In the genomic region with DNA sequence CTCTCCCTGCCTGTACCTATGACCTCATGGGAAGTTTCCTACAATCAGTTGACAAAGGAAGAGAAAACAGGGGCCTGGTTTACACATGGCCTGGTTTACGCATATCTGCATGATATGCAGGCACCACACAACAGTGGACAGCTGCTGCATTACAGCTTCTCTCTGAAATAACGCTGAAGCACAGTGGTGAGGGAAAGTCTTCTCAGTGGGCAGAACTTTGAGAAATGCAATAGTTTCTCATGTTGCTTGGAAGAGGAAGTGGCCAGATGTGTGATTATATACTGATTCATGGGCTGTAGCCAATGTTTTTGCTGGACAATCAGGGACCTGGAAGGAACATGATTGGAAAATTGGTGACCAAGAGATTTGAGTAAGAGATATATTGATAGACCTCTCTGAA, we compare ENCODE assay signal across 24 cellular contexts.
DNase-seq lines count a peak whose midpoint lies in the region; ATAC-seq and TF ChIP-seq lines count a peak whose summit lies in the region.
"Had no signal": no experiment of that assay in that cellular context is flagged by ENCODE, and none has a peak within 500 bp of the region (broad histone marks: within the 10 kb centered on the region; RNA-seq: fewer than 3 reads in every experiment).

No MANE protein-coding gene starts in this region.

- no peak overlapping the region for H3K23ac ChIP-seq in H9 (ENCODE audit: insufficient read length, low read depth, low read length)

- H3K4me1 Mint-ChIP-seq in H9, result no peaks in the 10 kb centered on the region
- H3K4me1 Mint-ChIP-seq: CD4-positive, alpha-beta memory T cell; IgD-negative memory B cell had no signal

- H3K79me2 ChIP-seq in H9 (ENCODE audit: insufficient read depth, low read length), result no peaks in the 10 kb centered on the region

- no peaks in the 10 kb centered on the region for H3K9me3 Mint-ChIP-seq in H9
- H3K9me3 Mint-ChIP-seq: HFFc6 had no signal

- no peak overlapping the region for H2AK5ac ChIP-seq in H9 (ENCODE audit: insufficient read length, low read length)

- no peaks in the 10 kb centered on the region for H3K9me3 ChIP-seq in H9 (ENCODE audit: control insufficient read depth, low read depth, low read length)

- ATAC-seq in GM18867 (IDR thresholded peaks at IDR 0.05; ENCODE audit: unreplicated experiment), result no peak

- peaks cover 1% of the 10 kb centered on the region; the same call in 1 of the 2 replicates for H3K27me3 Mint-ChIP-seq in H9 (ENCODE audit: low read depth)
- H3K27me3 Mint-ChIP-seq: CD4-positive, alpha-beta memory T cell; IgD-negative memory B cell had no signal

- no peak overlapping the region for H4K5ac ChIP-seq in H9 (ENCODE audit: insufficient read length, low read depth, low read length)

- H4K91ac ChIP-seq in H9 (ENCODE audit: insufficient read length, low read depth, low read length), result no peak overlapping the region

- H3K23me2 ChIP-seq in H9 (ENCODE audit: insufficient read length, low read depth, low read length, poor library complexity, severe bottlenecking), result no peaks in the 10 kb centered on the region

- no peak overlapping the region for H3K27ac ChIP-seq in H9 (ENCODE audit: insufficient read length, low read depth, low read length)
- H3K27ac ChIP-seq: 22Rv1, BLaER1, PC-9, RWPE1, SK-N-MC had no signal

- no peak overlapping the region for H3K4me2 ChIP-seq in H9 (ENCODE audit: insufficient read depth, insufficient read length, low read length)
- H3K4me2 ChIP-seq: BLaER1, PC-9 had no signal

- H3K9ac ChIP-seq in H9 (ENCODE audit: extremely low read depth, insufficient read length, low read length), result no peak overlapping the region
- H3K9ac ChIP-seq: BLaER1 had no signal

- no peaks in the 10 kb centered on the region for H3K27me3 ChIP-seq in H9 (ENCODE audit: insufficient read depth, low read length)
- H3K27me3 ChIP-seq: BLaER1 had no signal

- no peak overlapping the region for H2BK12ac ChIP-seq in H9 (ENCODE audit: insufficient read length, low read depth, low read length)

- WGBS in H9 (ENCODE audit: extremely low coverage, insufficient read length, low lambda C conversion rate), result no CpG with 5 or more reads among the region's 2 CpGs

- no peaks in the 10 kb centered on the region for H3K36me3 Mint-ChIP-seq in H9 (ENCODE audit: insufficient read depth in 1 of 3, low read depth in 3 of 3)
- H3K36me3 Mint-ChIP-seq: CD4-positive, alpha-beta memory T cell; IgD-negative memory B cell had no signal

- H3K4me1 ChIP-seq in H9 (ENCODE audit: insufficient read depth, low read length), result no peaks in the 10 kb centered on the region
- H3K4me1 ChIP-seq: BLaER1 had no signal

- H2BK15ac ChIP-seq in H9 (ENCODE audit: low read depth, low read length), result no peak overlapping the region

- H4K8ac ChIP-seq in H9 (replicated peaks; ENCODE audit: insufficient read length, low read depth, low read length), result no peak overlapping the region

- no peak for TF ChIP-seq CTCF in H9 (conservative IDR thresholded peaks at IDR 0.05)

- no peak overlapping the region for H2BK5ac ChIP-seq in H9 (ENCODE audit: insufficient read length, low read length)

- no peak overlapping the region for H3T11ph ChIP-seq in H9 (ENCODE audit: low read length)

- H2BK120ac ChIP-seq in H9 (ENCODE audit: low read depth, low read length, poor library complexity, severe bottlenecking), result no peak overlapping the region

- H2AFZ ChIP-seq in H9 (ENCODE audit: low read length), result no peak overlapping the region
- H2AFZ ChIP-seq: PC-9 had no signal

- no peak overlapping the region for H3K4ac ChIP-seq in H9 (ENCODE audit: low read depth, low read length)

- DNase-seq in SKM-1 (lab: John Stamatoyannopoulos, UW; ENCODE audit: unreplicated experiment), result peak; percentile 3
- DNase-seq in SKM-1 treated with dmso at 0.1 percent for 144 hours (lab: John Stamatoyannopoulos, UW; ENCODE audit: unreplicated experiment), result no peak
- peak; percentile 30 for DNase-seq in NOMO-1 treated with dmso at 0.1 percent for 144 hours (lab: John Stamatoyannopoulos, UW; ENCODE audit: unreplicated experiment)
- peak; percentile 17 for DNase-seq in fibroblast of peridontal ligament (ENCODE audit: extremely low read depth)
- DNase-seq in GF-D8 (lab: John Stamatoyannopoulos, UW), result no peak
- DNase-seq in NCI-H226, result no peak
- no peak for DNase-seq in H9
- DNase-seq: ACHN; CD4-positive, alpha-beta memory T cell; DND-41; H7; HFFc6; NCI-H1092 treated with DMSO at 0.1 percent for 48 hours; NCI-H1436 treated with DMSO at 0.1 percent for 48 hours; NCI-H1930; NCI-H510A; PC-9; SHP77 treated with DMSO at 0.1 percent for 48 hours had no signal

- no peak overlapping the region for H3K27ac Mint-ChIP-seq in H9
- H3K27ac Mint-ChIP-seq: CD4-positive, alpha-beta memory T cell; HFFc6; IgD-negative memory B cell had no signal

- no peak overlapping the region for H3K4me3 Mint-ChIP-seq in H9
- H3K4me3 Mint-ChIP-seq: CD4-positive, alpha-beta memory T cell; HFFc6; IgD-negative memory B cell had no signal

- no peak overlapping the region for H3K14ac ChIP-seq in H9 (ENCODE audit: insufficient read depth, low read length)

- no peaks in the 10 kb centered on the region for H3K79me1 ChIP-seq in H9 (ENCODE audit: insufficient read depth, low read depth, low read length, poor library complexity, severe bottlenecking)

- no peak overlapping the region for H2BK20ac ChIP-seq in H9 (ENCODE audit: low read depth, low read length, poor library complexity, severe bottlenecking)

- H3K56ac ChIP-seq in H9 (ENCODE audit: insufficient read length, low read depth, low read length), result no peak overlapping the region

- H3K18ac ChIP-seq in H9 (ENCODE audit: insufficient read length, low read depth, low read length), result no peak overlapping the region

- no peaks in the 10 kb centered on the region for H4K20me1 ChIP-seq in H9 (ENCODE audit: control insufficient read depth, insufficient read depth, insufficient read length)
- H4K20me1 ChIP-seq: BLaER1 had no signal

Comparison
In these comparisons a context has a peak if more than half of its experiments do, and no peak if none do; other contexts are left out.
1. DNase-seq: peak in SKM-1 (single experiment), NOMO-1 treated with dmso at 0.1 percent for 144 hours (single experiment) and fibroblast of peridontal ligament (single experiment); none in SKM-1 treated with dmso at 0.1 percent for 144 hours (single experiment), GF-D8 (single experiment), NCI-H226 (single experiment) and H9 (single experiment).